12 cellular contexts compared by ENCODE assay signal in genomic region chr5:141649972-141650371, GRCh38. TPM values are rescaled to one million over a fixed set of nuclear protein-coding genes. Genes with fewer than 3 reads are reported as not detected.
DNase-seq lines count a peak whose midpoint lies in the region; ATAC-seq and TF ChIP-seq lines count a peak whose summit lies in the region.
"Had no signal": no experiment of that assay in that cellular context is flagged by ENCODE, and none has a peak within 500 bp of the region (broad histone marks: within the 10 kb centered on the region; RNA-seq: fewer than 3 reads in every experiment).

No MANE protein-coding gene starts in this region.

- no peaks in the 10 kb centered on the region for H3K9me3 ChIP-seq in CD4-positive, alpha-beta memory T cell (ENCODE audit: control insufficient read depth in 1 of 2, low read length in 2 of 2)
- no peaks in the 10 kb centered on the region for H3K9me3 ChIP-seq in HCT116 (ENCODE audit: control insufficient read depth in 1 of 2, insufficient read depth in 1 of 2, low read depth in 1 of 2, low read length in 2 of 2)
- H3K9me3 ChIP-seq: thoracic aorta had no signal

- H3K36me3 ChIP-seq in CD4-positive, alpha-beta memory T cell (ENCODE audit: insufficient read depth, low read length), result peaks cover 15% of the 10 kb centered on the region
- peaks cover 2 to 3% of the 10 kb centered on the region in 2 experiments; a peak in 2 of 4 replicates for H3K36me3 ChIP-seq in HCT116 (ENCODE audit: control insufficient read depth in 1 of 2, insufficient read depth in 2 of 2, low read length in 2 of 2)

- no peaks in the 10 kb centered on the region for H3K27me3 Mint-ChIP-seq in CD4-positive, alpha-beta memory T cell
- H3K27me3 Mint-ChIP-seq in activated naive CD8-positive, alpha-beta T cell, result no peaks in the 10 kb centered on the region
- no peaks in the 10 kb centered on the region for H3K27me3 Mint-ChIP-seq in natural killer cell (ENCODE audit: low read depth in 2 of 2)

- H3K27me3 ChIP-seq in CD4-positive, alpha-beta memory T cell (ENCODE audit: insufficient read depth, low read length), result no peaks in the 10 kb centered on the region
- H3K27me3 ChIP-seq in HCT116 (ENCODE audit: insufficient read depth, low read length), result no peaks in the 10 kb centered on the region

- peak overlapping the region; percentile 57 to 94 (median 83) for H3K4me3 Mint-ChIP-seq in CD4-positive, alpha-beta memory T cell
- H3K4me3 Mint-ChIP-seq in activated naive CD8-positive, alpha-beta T cell, result peak overlapping the region; percentile 94
- peak overlapping the region; percentile 86 for H3K4me3 Mint-ChIP-seq in natural killer cell

- peak overlapping the region; percentile 77 to 97 (median 88) for H3K27ac Mint-ChIP-seq in CD4-positive, alpha-beta memory T cell
- H3K27ac Mint-ChIP-seq in activated naive CD8-positive, alpha-beta T cell, result peak overlapping the region; percentile 83
- peak overlapping the region; percentile 74 to 95 for H3K27ac Mint-ChIP-seq in natural killer cell

- TSS peak; percentile 51 for BruUV-seq in HCT116 (replicated peaks; lab: Mats Ljungman, UMichigan)

- no peak for TF ChIP-seq RAD21 in HCT116 (IDR thresholded peaks at IDR 0.05; ENCODE audit: low read depth)

- H3K4me1 Mint-ChIP-seq in CD4-positive, alpha-beta memory T cell, result peaks cover 29 to 49% (median 39%) of the 10 kb centered on the region in 4 donors
- peaks cover 41% of the 10 kb centered on the region for H3K4me1 Mint-ChIP-seq in activated naive CD8-positive, alpha-beta T cell (ENCODE audit: low read depth)
- H3K4me1 Mint-ChIP-seq in natural killer cell, result peaks cover 34 to 45% of the 10 kb centered on the region in 2 donors

- no peaks in the 10 kb centered on the region for H3K9me2 ChIP-seq in HCT116 (ENCODE audit: insufficient read depth)

- H3K36me3 Mint-ChIP-seq in CD4-positive, alpha-beta memory T cell, result peaks cover 18 to 38% of the 10 kb centered on the region in 2 donors
- H3K36me3 Mint-ChIP-seq in activated naive CD8-positive, alpha-beta T cell, result no peaks in the 10 kb centered on the region
- H3K36me3 Mint-ChIP-seq in natural killer cell, result peaks cover 5% of the 10 kb centered on the region

- H3K79me2 ChIP-seq in HCT116 (ENCODE audit: insufficient read depth, low read length), result no peaks in the 10 kb centered on the region

- H4K20me1 ChIP-seq in HCT116 (ENCODE audit: insufficient read depth), result no peaks in the 10 kb centered on the region

- no peak for TF ChIP-seq POLR2A in HCT116 (IDR thresholded peaks at IDR 0.05; ENCODE audit: borderline replicate concordance, extremely low read depth, insufficient read depth, insufficient read length)

- H3K9ac ChIP-seq in HCT116 (ENCODE audit: low read length), result no peak overlapping the region

- CTCF ChIA-PET in CD4-positive, alpha-beta memory T cell (lab: Charles Lee; ENCODE audit: partially characterized antibody), result interaction anchor here (1.0 to 3.2 kb wide), 2 partner anchors 58 to 311 kb away, joined by 3 to 15 read pairs; no protein-coding TSS in a partner anchor
- CTCF ChIA-PET in HCT116 (lab: Charles Lee), result no interaction called here

- H2AFZ ChIP-seq in HCT116 (ENCODE audit: low read depth, low read length, poor library complexity, severe bottlenecking), result no peak overlapping the region

- H3K4me3 ChIP-seq in CD4-positive, alpha-beta memory T cell (ENCODE audit: low read length in 2 of 2), result no peak overlapping the region
- peak overlapping the region; percentile 77 to 78; a peak in 2 of 4 replicates for H3K4me3 ChIP-seq in HCT116 (replicated peaks in 1 of 2; ENCODE audit: low read depth in 1 of 2, low read length in 2 of 2)

- H3K9me3 Mint-ChIP-seq in CD4-positive, alpha-beta memory T cell, result no peaks in the 10 kb centered on the region
- no peaks in the 10 kb centered on the region for H3K9me3 Mint-ChIP-seq in activated naive CD8-positive, alpha-beta T cell (ENCODE audit: low read depth)
- H3K9me3 Mint-ChIP-seq in natural killer cell, result no peaks in the 10 kb centered on the region

- RAD21 ChIA-PET in HCT116 (lab: Charles Lee; ENCODE audit: low non-redundant PET in 1 of 2, low total read pairs in 2 of 2, uncharacterized antibody in 2 of 2, unreplicated experiment in 2 of 2), result no interaction called here

- no peak for ATAC-seq in HCT116
- ATAC-seq in natural killer cell, result no peak
- ATAC-seq in GM18909 (IDR thresholded peaks at IDR 0.05; ENCODE audit: poor library complexity, unreplicated experiment), result no peak

- POLR2A ChIA-PET in CD4-positive, alpha-beta memory T cell (lab: Charles Lee; ENCODE audit: partially characterized antibody), result interaction anchor here (4.4 kb wide), 1 partner anchor 12 kb away, joined by 35 read pairs; the partner anchor contains the start of genes HDAC3 and RELL2
- POLR2A ChIA-PET in HCT116 (lab: Charles Lee), result interaction anchor here (1.1 kb wide), 1 partner anchor 13 kb away, joined by 3 read pairs; the partner anchor contains the start of genes HDAC3 and RELL2

- no peak for DNase-seq in CD4-positive, alpha-beta memory T cell
- no peak for DNase-seq in HCT116 (ENCODE audit: low read depth, low spot score)
- no peak for DNase-seq in natural killer cell
- no peak for DNase-seq in DMS114 treated with DMSO at 0.1 percent for 48 hours (lab: John Stamatoyannopoulos, UW; ENCODE audit: unreplicated experiment)
- no peak for DNase-seq in NCI-H526 treated with DMSO at 0.1 percent for 48 hours (lab: John Stamatoyannopoulos, UW)
- DNase-seq: DMS153, head of caudate nucleus, NCI-H187 treated with DMSO at 0.1 percent for 48 hours, SHP77 had no signal

- TF ChIP-seq CTCF in HCT116 (IDR thresholded peaks at IDR 0.05 in 2 of 3, conservative IDR thresholded peaks at IDR 0.05 in 1 of 3; ENCODE audit: borderline replicate concordance in 1 of 3, insufficient read depth in 1 of 3, low read depth in 2 of 3, low read length in 2 of 3) (no peak), natural killer cell (IDR thresholded peaks at IDR 0.05) (no peak)

- H3K4me1 ChIP-seq in CD4-positive, alpha-beta memory T cell (ENCODE audit: insufficient read depth, low read length), result peaks cover 29% of the 10 kb centered on the region
- peaks cover 0 to 18% of the 10 kb centered on the region in 2 experiments; a peak in 2 of 4 replicates for H3K4me1 ChIP-seq in HCT116 (ENCODE audit: control insufficient read depth in 1 of 2, insufficient read depth in 2 of 2, low read length in 2 of 2)

- peak overlapping the region; percentile 97; the same call in 1 of the 2 replicates for H3K4me2 ChIP-seq in HCT116 (ENCODE audit: low read length)

- peak overlapping the region; percentile 50 for H3K27ac ChIP-seq in CD4-positive, alpha-beta memory T cell (ENCODE audit: low read depth, low read length)
- no peak overlapping the region for H3K27ac ChIP-seq in HCT116 (ENCODE audit: low read depth, low read length)
- H3K27ac ChIP-seq: thoracic aorta had no signal

- intact Hi-C loops in CD4-positive, alpha-beta memory T cell (cut with micrococcal nuclease), result no loop called here
- intact Hi-C loops in HCT116 (cut with micrococcal nuclease), result no loop called here
- intact Hi-C loops in natural killer cell (cut with micrococcal nuclease), result no loop called here

TF ChIP-seq in HCT116, 20 proteins besides CTCF, POLR2A, EP300 and RAD21 (continues in another document):
- TF ChIP-seq SIN3A (IDR thresholded peaks at IDR 0.05; ENCODE audit: low read depth) (no peak), ZBTB33 (IDR thresholded peaks at IDR 0.05; ENCODE audit: extremely low read depth, insufficient replicate concordance, low read length) (no peak), JUND (IDR thresholded peaks at IDR 0.05) (no peak), YY1 (IDR thresholded peaks at IDR 0.05; ENCODE audit: extremely low read depth, insufficient replicate concordance, low read depth, low read length) (no peak), POLR2AphosphoS5 (IDR thresholded peaks at IDR 0.05; ENCODE audit: low read depth, low read length) (no peak), EZH2phosphoT487 (IDR thresholded peaks at IDR 0.05; ENCODE audit: borderline replicate concordance) (no peak), CBX3 (IDR thresholded peaks at IDR 0.05; ENCODE audit: low read depth) (no peak), CEBPB (IDR thresholded peaks at IDR 0.05; ENCODE audit: low read depth) (no peak)

RNA-seq across cellular contexts. Expression of gene FCHSD1, which starts 1.2 kb away (rescaled TPM):
- 100 to 1,000 TPM; 106 to 110 TPM for total RNA-seq in CD4-positive, alpha-beta memory T cell
- polyA plus RNA-seq in CD4-positive, alpha-beta memory T cell, result 1 to 10 TPM; 7.1 to 9.9 TPM
- 37.2 TPM for total RNA-seq in HCT116 (2021; ENCODE audit: unreplicated experiment)
- 29.5 and 30.8 TPM in 2 replicates for polyA plus RNA-seq in HCT116 (2012)
- total RNA-seq in natural killer cell, result 100 to 1,000 TPM; 134 to 155 (median 147) TPM

RNA-seq across cellular contexts. Expression of gene RELL2, which starts 13.2 kb away (rescaled TPM):
- total RNA-seq in CD4-positive, alpha-beta memory T cell, result 10 to 100 TPM; 20.4 to 21.3 TPM
- 1 to 10 TPM; 3.0 to 5.4 TPM for polyA plus RNA-seq in CD4-positive, alpha-beta memory T cell
- total RNA-seq in HCT116 (2021; ENCODE audit: unreplicated experiment) (8.7 TPM), natural killer cell (1 to 10 TPM; 5.7 to 6.6 (median 6.1) TPM)
- 5.1 and 5.4 TPM in 2 replicates for polyA plus RNA-seq in HCT116 (2012)

RNA-seq across cellular contexts. Expression of gene HDAC3, which starts 13.3 kb away (rescaled TPM):
- total RNA-seq in CD4-positive, alpha-beta memory T cell, result 10 to 100 TPM; 85.1 to 91.0 TPM
- polyA plus RNA-seq in CD4-positive, alpha-beta memory T cell, result 100 to 1,000 TPM in 1 of 2 donors, 10 to 100 TPM in 1; 92.8 to 137 TPM
- total RNA-seq in HCT116 (2021; ENCODE audit: unreplicated experiment) (91.9 TPM), natural killer cell (10 to 100 TPM; 66.0 to 85.7 (median 74.7) TPM)
- polyA plus RNA-seq in HCT116 (2012), result 91.2 and 93.8 TPM in 2 replicates

RNA-seq across cellular contexts. Expression of gene DIAPH1, which starts 31.2 kb away (rescaled TPM):
- total RNA-seq in CD4-positive, alpha-beta memory T cell, result 100 to 1,000 TPM; 211 TPM
- polyA plus RNA-seq in CD4-positive, alpha-beta memory T cell, result 100 to 1,000 TPM in 1 of 2 donors, 10 to 100 TPM in 1; 81.5 to 145 TPM
- 142 TPM for total RNA-seq in HCT116 (2021; ENCODE audit: unreplicated experiment)
- 98.0 and 103 TPM in 2 replicates for polyA plus RNA-seq in HCT116 (2012)
- 100 to 1,000 TPM; 410 to 456 (median 419) TPM for total RNA-seq in natural killer cell

RNA-seq across cellular contexts. Expression of gene ARAP3, which starts 32.1 kb away (rescaled TPM):
- 10 to 100 TPM; 14.7 to 16.4 TPM for total RNA-seq in CD4-positive, alpha-beta memory T cell
- polyA plus RNA-seq in CD4-positive, alpha-beta memory T cell, result under 1 TPM in 1 of 2 donors, not detected in 1; 0.73 TPM
- total RNA-seq in HCT116 (2021; ENCODE audit: unreplicated experiment) (15.1 TPM), natural killer cell (10 to 100 TPM; 13.9 to 25.2 (median 19.6) TPM)
- 10.4 and 10.6 TPM in 2 replicates for polyA plus RNA-seq in HCT116 (2012)

Comparison
In these comparisons a context has a peak if more than half of its experiments do, and no peak if none do; other contexts are left out.
1. H3K4me3 ChIP-seq: peak in HCT116 (2 of 2); none in CD4-positive, alpha-beta memory T cell (0 of 2).
2. Peak in every context shown above with its lines, with median percentiles within 50 percentile points of each other: H3K27ac Mint-ChIP-seq and H3K4me3 Mint-ChIP-seq.